In the genomic region with DNA sequence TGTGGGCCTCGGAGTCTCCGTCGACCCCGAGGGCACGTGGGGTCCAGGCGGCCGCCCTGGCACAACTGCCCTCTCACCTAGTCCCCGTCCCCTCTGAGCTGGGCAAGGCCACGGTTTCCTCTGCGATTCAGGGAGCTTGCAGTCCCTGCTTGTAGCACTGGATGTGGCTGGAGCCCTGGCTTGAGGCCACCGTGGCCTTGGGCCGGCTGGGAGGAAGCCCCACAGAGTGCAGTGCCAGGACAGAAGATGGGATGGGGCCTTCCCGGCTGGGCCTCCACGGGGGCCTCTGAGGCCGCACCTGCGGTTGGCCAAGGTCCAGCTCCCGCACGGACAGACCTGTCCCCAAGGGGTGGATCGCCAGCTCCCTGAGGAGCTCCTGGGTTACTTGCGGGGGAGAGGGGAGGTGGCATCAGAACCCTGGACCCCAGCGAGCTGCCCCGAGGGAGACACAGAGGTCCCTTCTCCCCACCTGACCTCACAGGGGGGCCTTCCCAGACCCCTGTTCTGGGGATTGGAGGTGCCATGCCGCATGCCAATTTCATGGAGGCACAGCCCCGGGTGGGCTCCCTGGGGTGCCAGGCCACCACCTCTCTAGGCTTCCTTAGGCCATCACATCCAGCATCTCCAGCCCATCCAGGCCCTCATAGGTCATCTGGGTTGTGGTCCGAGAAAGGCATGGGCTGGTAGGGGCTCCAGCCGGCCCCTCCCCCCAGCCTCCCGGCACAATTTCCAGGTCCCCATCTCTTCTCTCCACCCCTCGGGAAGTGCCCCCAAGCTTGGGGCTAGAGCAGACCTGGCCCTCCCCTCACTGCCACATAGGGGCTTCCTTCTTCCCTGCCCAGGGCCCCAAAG, we compare ENCODE assay signal across 9 cellular contexts.
DNase-seq lines count a peak whose midpoint lies in the region; ATAC-seq and TF ChIP-seq lines count a peak whose summit lies in the region.
"Had no signal": no experiment of that assay in that cellular context is flagged by ENCODE, and none has a peak within 500 bp of the region (broad histone marks: within the 10 kb centered on the region; RNA-seq: fewer than 3 reads in every experiment).

No MANE protein-coding gene starts in this region.

- no peak overlapping the region for H3K4me3 Mint-ChIP-seq in Caco-2 (ENCODE audit: unreplicated experiment)
- H3K4me3 Mint-ChIP-seq in T-helper 17 cell = peak overlapping the region; percentile 57

- ATAC-seq in T-helper 17 cell (no peak), right cardiac atrium (peak in 1 of 2 donors; percentile 5), gastrocnemius medialis (no peak), HG03175 (IDR thresholded peaks at IDR 0.05; ENCODE audit: unreplicated experiment) (no peak), HG03025 (IDR thresholded peaks at IDR 0.05; ENCODE audit: low FRiP score, unreplicated experiment) (no peak)

- no peaks in the 10 kb centered on the region for H3K36me3 ChIP-seq in Caco-2 (ENCODE audit: control insufficient read depth, insufficient read depth, low read length)
- peaks cover 0 to 29% of the 10 kb centered on the region in 2 donors for H3K36me3 ChIP-seq in gastrocnemius medialis

- BruUV-seq in Caco-2 (replicated peaks; lab: Mats Ljungman, UMichigan) = no TSS peak

- POLR2A ChIA-PET in Caco-2 (lab: Charles Lee) = no interaction called here

- 60% methylated on average over 28 of the region's 28 CpGs for WGBS in right cardiac atrium

- no peaks in the 10 kb centered on the region for H3K4me1 Mint-ChIP-seq in Caco-2 (ENCODE audit: low read depth, unreplicated experiment)
- H3K4me1 Mint-ChIP-seq in T-helper 17 cell = peaks cover 16% of the 10 kb centered on the region

- H3K27me3 ChIP-seq in Caco-2 (replicated peaks; ENCODE audit: control insufficient read depth, insufficient read depth, low read length) = no peaks in the 10 kb centered on the region
- H3K27me3 ChIP-seq in right cardiac atrium (ENCODE audit: control insufficient read depth, insufficient read depth) = no peaks in the 10 kb centered on the region
- H3K27me3 ChIP-seq in gastrocnemius medialis = peaks cover 0 to 3% (median 0%) of the 10 kb centered on the region in 3 donors

- H3K9me3 Mint-ChIP-seq in Caco-2 (ENCODE audit: unreplicated experiment) = no peaks in the 10 kb centered on the region

- H3K9me3 ChIP-seq in Caco-2 (no peaks in the 10 kb centered on the region), T-helper 17 cell (ENCODE audit: control insufficient read depth, low read length, poor library complexity, severe bottlenecking) (no peaks in the 10 kb centered on the region), right cardiac atrium (ENCODE audit: control insufficient read depth, low read length) (no peaks in the 10 kb centered on the region), gastrocnemius medialis (no peaks in the 10 kb centered on the region)

- H3K36me3 Mint-ChIP-seq in Caco-2 (ENCODE audit: insufficient read depth, unreplicated experiment) = peaks cover 26% of the 10 kb centered on the region
- peaks cover 5% of the 10 kb centered on the region for H3K36me3 Mint-ChIP-seq in T-helper 17 cell (ENCODE audit: low read depth)

- H3K27ac ChIP-seq in right cardiac atrium (ENCODE audit: low read length) = no peak overlapping the region
- H3K27ac ChIP-seq in gastrocnemius medialis = peak overlapping the region; percentile 61 to 72 (median 69)
- H3K27ac ChIP-seq: PC-9 had no signal

- in situ Hi-C loops in gastrocnemius medialis (cut with MboI; ENCODE audit: low sequenced_read_pairs in 4 of 4) = loop anchor here in 2 of 4 donors (25.0 kb wide), 1 partner anchor 98 kb away; no protein-coding TSS in a partner anchor

- peak overlapping the region; percentile 80 for H3K27ac Mint-ChIP-seq in Caco-2 (ENCODE audit: unreplicated experiment)
- peak overlapping the region; percentile 83 for H3K27ac Mint-ChIP-seq in T-helper 17 cell

- H3K27me3 Mint-ChIP-seq in Caco-2 (ENCODE audit: insufficient read depth, unreplicated experiment) = no peaks in the 10 kb centered on the region
- no peaks in the 10 kb centered on the region for H3K27me3 Mint-ChIP-seq in T-helper 17 cell

- TF ChIP-seq CTCF in Caco-2 (IDR thresholded peaks at IDR 0.05; ENCODE audit: insufficient read depth in 1 of 2, low read depth in 1 of 2, low read length in 1 of 2, severe bottlenecking in 1 of 2, unreplicated experiment in 1 of 2) (no peak), gastrocnemius medialis (IDR thresholded peaks at IDR 0.05 in 4 of 5, conservative IDR thresholded peaks at IDR 0.05 in 1 of 5) (no peak)

- DNase-seq in Caco-2 = no peak
- DNase-seq in T-helper 17 cell = no peak
- DNase-seq in right cardiac atrium = peak; percentile 65 to 88 (median 83)
- DNase-seq in gastrocnemius medialis = no peak
- DNase-seq in HuH-7.5 (ENCODE audit: low spot score) = no peak
- no peak for DNase-seq in NCI-H82 (lab: John Stamatoyannopoulos, UW)

- intact Hi-C loops in Caco-2 (cut with micrococcal nuclease; ENCODE audit: unreplicated experiment) (loop anchor here (10.0 kb wide), 2 partner anchors 56 to 86 kb away; partner anchors contain the start of gene SKI), right cardiac atrium (cut with DNase I) (loop anchor here in 2 of 4 donors (5.0 to 10.0 kb wide), 2 partner anchors 78 to 116 kb away; partner anchors contain the start of gene FAAP20 (in 1 of the 2)), gastrocnemius medialis (cut with DNase I; ENCODE audit: low total_unique reads) (loop anchor here (5.0 kb wide), 2 partner anchors 78 to 98 kb away; no protein-coding TSS in a partner anchor)

- TF ChIP-seq POLR2A in gastrocnemius medialis (IDR thresholded peaks at IDR 0.05) = no peak

- H3K4me3 ChIP-seq in Caco-2 (ENCODE audit: low read depth, low read length) (no peak overlapping the region), right cardiac atrium (ENCODE audit: low read length) (no peak overlapping the region), gastrocnemius medialis (no peak overlapping the region)
- H3K4me3 ChIP-seq: PC-9 had no signal

- peaks cover 19% of the 10 kb centered on the region; the same call in 1 of the 2 replicates for H3K4me1 ChIP-seq in Caco-2
- peaks cover 5% of the 10 kb centered on the region for H3K4me1 ChIP-seq in right cardiac atrium (ENCODE audit: control insufficient read depth, insufficient read depth, low read length)
- peaks cover 10 to 17% of the 10 kb centered on the region in 2 donors for H3K4me1 ChIP-seq in gastrocnemius medialis

- CTCF ChIA-PET in Caco-2 (lab: Charles Lee) = interaction anchor here (0.8 kb wide), 1 partner anchor 116 kb away, joined by 3 read pairs; the partner anchor contains the start of gene FAAP20

Comparison
In these comparisons a context has a peak if more than half of its experiments do, and no peak if none do; other contexts are left out.
1. DNase-seq: peak in right cardiac atrium (3 of 3); none in Caco-2 (0 of 2), T-helper 17 cell (0 of 3), gastrocnemius medialis (0 of 2), HuH-7.5 (single experiment) and NCI-H82 (single experiment).